Comparison of ENCODE assay signal across 16 cellular contexts in the genomic region with DNA sequence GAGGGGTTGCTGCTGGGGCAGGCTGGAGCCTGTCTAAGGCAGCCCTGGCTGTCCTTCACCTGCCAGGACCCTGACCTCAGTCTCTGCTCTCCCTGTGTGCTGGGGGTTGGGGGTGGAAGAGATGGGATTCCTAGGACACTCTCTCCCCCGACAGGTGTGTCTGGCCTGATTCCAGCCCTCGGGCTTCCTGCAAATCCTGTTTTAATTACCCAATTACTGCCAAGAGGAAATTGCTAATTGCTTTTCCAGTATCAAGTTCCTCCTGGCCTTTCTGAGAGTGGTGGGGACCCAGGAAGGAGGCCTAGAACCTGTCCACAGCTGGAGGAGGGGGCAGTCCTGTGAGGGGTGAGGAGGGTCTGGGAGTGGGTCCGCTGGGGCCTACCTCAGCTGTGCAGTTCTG. TPM values are rescaled to one million over a fixed set of nuclear protein-coding genes. Genes with fewer than 3 reads are reported as not detected.
A peak's percentile ranks its signal among the peaks of the same experiment; 100 is the strongest.
DNase-seq lines count a peak whose midpoint lies in the region; ATAC-seq and TF ChIP-seq lines count a peak whose summit lies in the region.
"Had no signal": no experiment of that assay in that cellular context is flagged by ENCODE, and none has a peak within 500 bp of the region (broad histone marks: within the 10 kb centered on the region; RNA-seq: fewer than 3 reads in every experiment).

No MANE protein-coding gene starts in this region.

- H2BK5ac ChIP-seq in neuronal stem cell (ENCODE audit: low read length) = no peak overlapping the region

- H3K4me1 ChIP-seq in GM23338 (ENCODE audit: insufficient read depth) (peaks cover 10% of the 10 kb centered on the region; the same call in 1 of the 2 replicates), RWPE2 (ENCODE audit: insufficient read depth, poor library complexity, severe bottlenecking) (peaks cover 19% of the 10 kb centered on the region), neuronal stem cell (ENCODE audit: control insufficient read depth in 2 of 2, insufficient read depth in 1 of 2, low read depth in 1 of 2, low read length in 2 of 2) (peaks cover 14 to 33% of the 10 kb centered on the region in 2 donors)

- H3K9me3 ChIP-seq in RWPE2 (ENCODE audit: severe bottlenecking) (no peaks in the 10 kb centered on the region), neuronal stem cell (replicated peaks in 1 of 2; ENCODE audit: control insufficient read depth in 2 of 2, insufficient read depth in 1 of 2, low read depth in 1 of 2, low read length in 2 of 2) (no peaks in the 10 kb centered on the region)
- H3K9me3 ChIP-seq: psoas muscle had no signal

- peaks cover 11% of the 10 kb centered on the region for H3K27me3 Mint-ChIP-seq in GM23338 (ENCODE audit: insufficient read depth, low read depth, poor library complexity)
- no peaks in the 10 kb centered on the region for H3K27me3 Mint-ChIP-seq in activated T-cell treated with anti-CD3 and anti-CD28 coated beads, Interleukin-2, amount 50 U/mL, for 4 hours (ENCODE audit: low read depth)
- H3K27me3 Mint-ChIP-seq: activated T-helper 17 cell treated with anti-CD3 and anti-CD28 coated beads, Interleukin-2, amount 50 U/mL, for 72 hours; dendritic cell treated with granulocyte-macrophage colony-stimulating factor and Interleukin-4, amounts not matched to agents 40 ng/mL and 50 ng/mL, for 4 days had no signal

- no CpG with 5 or more reads among the region's 3 CpGs for WGBS in neuronal stem cell (ENCODE audit: extremely low coverage in 2 of 2, insufficient read length in 2 of 2, insufficient replicate concordance in 1 of 2), 2 donors

- no peak overlapping the region for H3K4me3 ChIP-seq in GM23338
- H3K4me3 ChIP-seq in RWPE2 (ENCODE audit: severe bottlenecking) = no peak overlapping the region
- no peak overlapping the region for H3K4me3 ChIP-seq in neuronal stem cell (ENCODE audit: low read length in 2 of 2)
- H3K4me3 ChIP-seq: hepatocyte, psoas muscle had no signal

- no peak overlapping the region for H2AFZ ChIP-seq in GM23338
- no peak overlapping the region for H2AFZ ChIP-seq in neuronal stem cell (ENCODE audit: low read length)
- H2AFZ ChIP-seq: hepatocyte had no signal

- H3K18ac ChIP-seq in neuronal stem cell (ENCODE audit: low read length) = no peak overlapping the region

- H3K4me3 Mint-ChIP-seq in GM23338 = no peak overlapping the region
- H3K4me3 Mint-ChIP-seq in activated T-cell treated with anti-CD3 and anti-CD28 coated beads, Interleukin-2, amount 50 U/mL, for 4 hours = no peak overlapping the region
- H3K4me3 Mint-ChIP-seq: activated T-helper 17 cell treated with anti-CD3 and anti-CD28 coated beads, Interleukin-2, amount 50 U/mL, for 72 hours; dendritic cell treated with granulocyte-macrophage colony-stimulating factor and Interleukin-4, amounts not matched to agents 40 ng/mL and 50 ng/mL, for 4 days; nephron progenitor cell had no signal

- no peak overlapping the region for H2BK15ac ChIP-seq in neuronal stem cell (ENCODE audit: low read length)

- ATAC-seq in GM23338 = no peak
- no peak for ATAC-seq in RWPE2 (ENCODE audit: low read depth)
- ATAC-seq in activated T-cell treated with anti-CD3 and anti-CD28 coated beads, Interleukin-2, amount 50 U/mL, for 4 hours = no peak
- ATAC-seq in HG03354 (IDR thresholded peaks at IDR 0.05; ENCODE audit: poor library complexity, severe bottlenecking, unreplicated experiment) = no peak
- ATAC-seq: activated T-helper 17 cell treated with anti-CD3 and anti-CD28 coated beads, Interleukin-2, amount 50 U/mL, for 72 hours had no signal

- H4K20me1 ChIP-seq in GM23338 (replicated peaks; ENCODE audit: insufficient read depth) = no peaks in the 10 kb centered on the region; the same call in 1 of the 2 replicates

- no peak overlapping the region for H3K4me2 ChIP-seq in GM23338
- no peak overlapping the region for H3K4me2 ChIP-seq in neuronal stem cell (ENCODE audit: insufficient read depth, low read length, poor library complexity, severe bottlenecking)
- H3K4me2 ChIP-seq: hepatocyte had no signal

- no peaks in the 10 kb centered on the region for H3K9me2 ChIP-seq in GM23338 (ENCODE audit: insufficient read depth)

- H3K4me1 Mint-ChIP-seq in GM23338 = peaks cover 25% of the 10 kb centered on the region
- H3K4me1 Mint-ChIP-seq in activated T-cell treated with anti-CD3 and anti-CD28 coated beads, Interleukin-2, amount 50 U/mL, for 4 hours (ENCODE audit: low read depth) = no peaks in the 10 kb centered on the region
- H3K4me1 Mint-ChIP-seq: activated T-helper 17 cell treated with anti-CD3 and anti-CD28 coated beads, Interleukin-2, amount 50 U/mL, for 72 hours had no signal

- H3K23ac ChIP-seq in neuronal stem cell (ENCODE audit: low read depth, low read length, poor library complexity) = peak overlapping the region; percentile 8

- H3K79me1 ChIP-seq in neuronal stem cell (ENCODE audit: low read depth, low read length) = peaks cover 65% of the 10 kb centered on the region

- H2AK5ac ChIP-seq in neuronal stem cell (ENCODE audit: low read depth, low read length) = peak overlapping the region; percentile 52

- H4K8ac ChIP-seq in neuronal stem cell (ENCODE audit: low read depth, low read length) = no peak overlapping the region

- H3K4ac ChIP-seq in neuronal stem cell (ENCODE audit: low read length) = no peak overlapping the region

- no peaks in the 10 kb centered on the region for H3K9me3 Mint-ChIP-seq in GM23338
- no peaks in the 10 kb centered on the region for H3K9me3 Mint-ChIP-seq in activated T-cell treated with anti-CD3 and anti-CD28 coated beads, Interleukin-2, amount 50 U/mL, for 4 hours
- H3K9me3 Mint-ChIP-seq: activated T-helper 17 cell treated with anti-CD3 and anti-CD28 coated beads, Interleukin-2, amount 50 U/mL, for 72 hours; dendritic cell treated with granulocyte-macrophage colony-stimulating factor and Interleukin-4, amounts not matched to agents 40 ng/mL and 50 ng/mL, for 4 days; nephron progenitor cell had no signal

- no peak overlapping the region for H3K14ac ChIP-seq in neuronal stem cell (ENCODE audit: low read length)

- H4K91ac ChIP-seq in neuronal stem cell (ENCODE audit: low read depth, low read length, poor library complexity) = no peak overlapping the region

- peaks cover 26% of the 10 kb centered on the region; the same call in 1 of the 2 replicates for H3K79me2 ChIP-seq in GM23338 (replicated peaks; ENCODE audit: insufficient read depth)

- H3K27me3 ChIP-seq in GM23338 (ENCODE audit: insufficient read depth) = no peaks in the 10 kb centered on the region
- H3K27me3 ChIP-seq in RWPE2 (ENCODE audit: insufficient read depth, poor library complexity, severe bottlenecking) = no peaks in the 10 kb centered on the region
- H3K27me3 ChIP-seq in neuronal stem cell (ENCODE audit: control insufficient read depth in 3 of 3, insufficient read depth in 3 of 3, low read depth in 1 of 3, low read length in 3 of 3) = no peaks in the 10 kb centered on the region
- H3K27me3 ChIP-seq: hepatocyte had no signal

- TF ChIP-seq CTCF in GM23338 (conservative IDR thresholded peaks at IDR 0.05; ENCODE audit: low read depth in 2 of 2) (no peak), RWPE2 (IDR thresholded peaks at IDR 0.05; ENCODE audit: poor library complexity, severe bottlenecking) (no peak)

- H3F3A ChIP-seq in GM23338 (replicated peaks; ENCODE audit: low read depth) = no peaks in the 10 kb centered on the region

- DNase-seq in GM23338 (ENCODE audit: low spot score) (no peak), NCI-H1105 (lab: John Stamatoyannopoulos, UW) (peak; percentile 96), RWPE2 (ENCODE audit: low spot score) (no peak), neuronal stem cell (ENCODE audit: low spot score) (no peak)
- no peak for DNase-seq in activated T-cell treated with anti-CD3 and anti-CD28 coated beads, Interleukin-2, amount 50 U/mL, for 4 hours
- no peak for DNase-seq in activated CD4-positive, CD25-positive, alpha-beta regulatory T cell (lab: John Stamatoyannopoulos, UW)
- DNase-seq: activated CD4-positive, alpha-beta T cell treated with anti-CD3 and anti-CD28 coated beads for 1 hour; IMR-90; NCI-H446; nephron progenitor cell; psoas muscle; stimulated activated CD4-positive, alpha-beta T cell treated with anti-CD3 and anti-CD28 coated beads, Interleukin-4, amount 100 ng/mL, for 4 hours had no signal

- H3K36me3 ChIP-seq in GM23338 (ENCODE audit: insufficient read depth) (no peaks in the 10 kb centered on the region), RWPE2 (ENCODE audit: low read depth) (peaks cover 24% of the 10 kb centered on the region), neuronal stem cell (replicated peaks in 1 of 2; ENCODE audit: control insufficient read depth in 2 of 2, insufficient read depth in 2 of 2, low read length in 2 of 2) (peaks cover 31 to 53% of the 10 kb centered on the region in 2 donors)

- H3K27ac ChIP-seq in GM23338 (ENCODE audit: low read depth) = no peak overlapping the region
- peak overlapping the region; percentile 14 for H3K27ac ChIP-seq in RWPE2 (ENCODE audit: poor library complexity, severe bottlenecking)
- no peak overlapping the region for H3K27ac ChIP-seq in neuronal stem cell (replicated peaks; ENCODE audit: low read length)
- H3K27ac ChIP-seq: hepatocyte, psoas muscle had no signal

- H2BK12ac ChIP-seq in neuronal stem cell (ENCODE audit: low read length) = no peak overlapping the region

- H3K9ac ChIP-seq in neuronal stem cell (ENCODE audit: low read depth, low read length, poor library complexity) = peak overlapping the region; percentile 50

- H3K27ac Mint-ChIP-seq in GM23338 = peak overlapping the region; percentile 70; the same call in 1 of the 2 replicates
- H3K27ac Mint-ChIP-seq: dendritic cell treated with granulocyte-macrophage colony-stimulating factor and Interleukin-4, amounts not matched to agents 40 ng/mL and 50 ng/mL, for 4 days had no signal

- H2BK120ac ChIP-seq in neuronal stem cell (ENCODE audit: low read depth, low read length) = no peak overlapping the region

- H3K36me3 Mint-ChIP-seq in GM23338 (ENCODE audit: low read depth) = peaks cover 2% of the 10 kb centered on the region; the same call in 2 of the 3 replicates
- H3K36me3 Mint-ChIP-seq in activated T-cell treated with anti-CD3 and anti-CD28 coated beads, Interleukin-2, amount 50 U/mL, for 4 hours (ENCODE audit: insufficient read depth) = peaks cover 1% of the 10 kb centered on the region

RNA-seq across cellular contexts. Expression of a gene that starts 15.8 kb away (rescaled TPM):
- total RNA-seq in GM23338 (2014; rRNA removed; shearing (Covaris generic)) = 73.5 and 80.2 TPM in 2 replicates
- 10.6 and 11.0 TPM in 2 replicates for polyA plus RNA-seq in GM23338 (2016; fragmentation: Nextera tagmentation; extraction: Ambion mirVana)
- polyA plus RNA-seq in neuronal stem cell (2013, experiment 1 of 2) = 31.7 TPM
- 32.1 TPM for polyA plus RNA-seq in neuronal stem cell (2013, experiment 2 of 2)
- total RNA-seq in activated T-cell treated with anti-CD3 and anti-CD28 coated beads, Interleukin-2, amount 50 U/mL, for 4 hours = 10 to 100 TPM; 25.6 to 33.1 (median 28.9) TPM
